26 cellular contexts compared by ENCODE assay signal in genomic region chr1:72060466-72060865, GRCh38.
"Had no signal": no experiment of that assay in that cellular context is flagged by ENCODE, and none has a peak within 500 bp of the region (broad histone marks: within the 10 kb centered on the region; RNA-seq: fewer than 3 reads in every experiment).

No MANE protein-coding gene starts in this region.

- H3K27me3 ChIP-seq: gastrocnemius medialis, neutrophil, pancreas, right lobe of liver, suprapubic skin, transverse colon, upper lobe of right lung, uterus had no signal

- H3K9me3 ChIP-seq: gastrocnemius medialis, mucosa of descending colon, neutrophil, pancreas, right lobe of liver, suprapubic skin, transverse colon, upper lobe of right lung, uterus had no signal

- H3K36me3 ChIP-seq: gastrocnemius medialis, neutrophil, pancreas, right lobe of liver, suprapubic skin, transverse colon, upper lobe of right lung, uterus had no signal

- H3K4me3 ChIP-seq: gastrocnemius medialis, mucosa of descending colon, pancreas, right lobe of liver, suprapubic skin, transverse colon, upper lobe of right lung, uterus had no signal

- H3K27ac ChIP-seq: epithelial cell of prostate, gastrocnemius medialis, neutrophil, pancreas, right lobe of liver, suprapubic skin, transverse colon, upper lobe of right lung, uterus had no signal

- DNase-seq: effector CD8-positive, alpha-beta T cell; endodermal cell; foreskin fibroblast; gastrocnemius medialis; head of caudate nucleus; kidney; mesenchymal stem cell; mucosa of descending colon; naive B cell; pancreas; right lobe of liver; small intestine; stimulated activated CD4-positive, alpha-beta T cell treated with anti-CD3 and anti-CD28 coated beads, Interleukin-15, amount 100 ng/mL, for 24 hours; stimulated activated CD4-positive, alpha-beta T cell treated with anti-CD3 and anti-CD28 coated beads, Interleukin-2, amount 100 ng/mL, for 48 hours; stimulated activated CD8-positive, alpha-beta memory T cell treated with anti-CD3 and anti-CD28 coated beads, Interleukin-4, amount 100 ng/mL, for 48 hours; stimulated activated naive CD4-positive, alpha-beta T cell; stimulated activated naive CD8-positive, alpha-beta T cell treated with anti-CD3 and anti-CD28 coated beads, Interleukin-15, amount 100 ng/mL, for 72 hours; transverse colon; upper lobe of right lung; uterus had no signal

- ATAC-seq: esophagus mucosa; gastrocnemius medialis; left lobe of liver; mucosa of descending colon; natural killer cell treated with Interleukin-12 subunit alpha and Interleukin-12 subunit beta and Interleukin-15 and Interleukin-18, amount 100 ng/mL, for 72 hours; pancreas; stimulated activated naive CD8-positive, alpha-beta T cell treated with anti-CD3 and anti-CD28 coated beads, Interleukin-15, amount 100 ng/mL, for 72 hours; upper lobe of right lung had no signal
